9 cellular contexts compared by ENCODE assay signal in genomic region chr1:14742181-14742980, GRCh38.
DNase-seq lines count a peak whose midpoint lies in the region; ATAC-seq and TF ChIP-seq lines count a peak whose summit lies in the region.
"Had no signal": no experiment of that assay in that cellular context is flagged by ENCODE, and none has a peak within 500 bp of the region (broad histone marks: within the 10 kb centered on the region; RNA-seq: fewer than 3 reads in every experiment).

No MANE protein-coding gene starts in this region.

- DNase-seq in AG04449 (ENCODE audit: low read depth, low spot score) = peak; percentile 86
- DNase-seq in HK-2 (ENCODE audit: unreplicated experiment) = peak; percentile 42
- peak; percentile 76 to 77 for DNase-seq in SW 1271 (lab: John Stamatoyannopoulos, UW)
- peak; percentile 42 for DNase-seq in iPS-NIHi11 (ENCODE audit: low spot score)
- DNase-seq in cortex of kidney (lab: John Stamatoyannopoulos, UW) = no peak
- DNase-seq in mesothelial cell of epicardium (ENCODE audit: low spot score in 2 of 2, unreplicated experiment in 2 of 2) = no peak
- DNase-seq: effector CD8-positive, alpha-beta T cell had no signal

- ATAC-seq in GM21526 (IDR thresholded peaks at IDR 0.05; ENCODE audit: low FRiP score, unreplicated experiment) (no peak), GM18858 (IDR thresholded peaks at IDR 0.05; ENCODE audit: unreplicated experiment) (no peak)

- H3K4me3 ChIP-seq in AG04449 (ENCODE audit: low read depth, low read length) = no peak overlapping the region

- no peak overlapping the region for H3K4me3 Mint-ChIP-seq in mesothelial cell of epicardium

- no peak overlapping the region for H3K27ac Mint-ChIP-seq in mesothelial cell of epicardium

- POLR2A ChIA-PET in AG04449 (lab: Yijun Ruan, JAX) = no interaction called here

- TF ChIP-seq CTCF in AG04449 (IDR thresholded peaks at IDR 0.05; ENCODE audit: insufficient read depth, low read length, missing control alignments) (no peak), mesothelial cell of epicardium (IDR thresholded peaks at IDR 0.05; ENCODE audit: unreplicated experiment) (no peak)

- peaks cover 32% of the 10 kb centered on the region for H3K4me1 Mint-ChIP-seq in mesothelial cell of epicardium

- CTCF ChIA-PET in AG04449 (lab: Yijun Ruan, JAX) = interaction anchor here (0.9 to 2.8 kb wide), 2 partner anchors 10 to 305 kb away, joined by 3 to 14 read pairs; no protein-coding TSS in a partner anchor

- no peaks in the 10 kb centered on the region for H3K36me3 Mint-ChIP-seq in mesothelial cell of epicardium

- H3K9me3 Mint-ChIP-seq in mesothelial cell of epicardium = no peaks in the 10 kb centered on the region

- H3K27me3 Mint-ChIP-seq in mesothelial cell of epicardium (ENCODE audit: low read depth) = no peaks in the 10 kb centered on the region

Comparison
In these comparisons a context has a peak if more than half of its experiments do, and no peak if none do; other contexts are left out.
1. DNase-seq: peak in AG04449 (single experiment), HK-2 (single experiment), SW 1271 (2 of 2) and iPS-NIHi11 (single experiment); none in cortex of kidney (single experiment) and mesothelial cell of epicardium (0 of 2).